ENCODE assay signal across 16 cellular contexts in the genomic region with DNA sequence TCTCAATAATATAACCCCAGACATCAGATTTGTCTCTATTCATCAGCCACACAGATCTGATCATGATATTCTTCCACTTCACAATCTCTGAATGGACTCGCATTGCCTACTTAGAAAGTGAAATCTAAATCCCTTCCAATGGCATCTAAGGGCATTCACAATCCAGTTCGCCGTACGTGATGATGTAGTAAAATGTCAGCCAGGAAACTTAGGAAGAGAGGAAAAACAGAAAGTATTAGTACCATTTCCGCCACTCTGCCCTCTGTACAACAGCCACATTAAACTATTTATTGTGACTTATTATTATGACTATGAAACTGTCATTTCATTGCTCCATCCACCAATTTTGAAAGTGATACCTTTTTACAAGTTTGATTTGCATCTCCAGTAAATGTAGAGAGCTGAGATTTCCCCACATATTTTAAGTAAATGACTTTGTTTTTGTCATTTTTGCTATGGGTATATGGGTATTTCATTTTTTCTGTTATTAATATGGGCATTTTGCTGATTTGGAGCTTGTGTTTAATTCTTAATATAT.
DNase-seq lines count a peak whose midpoint lies in the region; ATAC-seq, FAIRE-seq and TF ChIP-seq lines count a peak whose summit lies in the region.
"Had no signal": no experiment of that assay in that cellular context is flagged by ENCODE, and none has a peak within 500 bp of the region (broad histone marks: within the 10 kb centered on the region; RNA-seq: fewer than 3 reads in every experiment).

No MANE protein-coding gene starts in this region.

- no peak for TF ChIP-seq POLR2A in GM12891 (IDR thresholded peaks at IDR 0.05; ENCODE audit: low read depth, low read length)
- no peak for TF ChIP-seq POLR2A in esophagus muscularis mucosa (IDR thresholded peaks at IDR 0.05; ENCODE audit: low read depth)

- no peak for TF ChIP-seq EP300 in esophagus muscularis mucosa (IDR thresholded peaks at IDR 0.05)

- peaks cover 3 to 29% (median 17%) of the 10 kb centered on the region in 4 donors for H3K4me1 ChIP-seq in esophagus muscularis mucosa
- H3K4me1 ChIP-seq in effector memory CD4-positive, alpha-beta T cell (ENCODE audit: control insufficient read depth, insufficient read depth, low read length, poor library complexity, severe bottlenecking), result peaks cover 7% of the 10 kb centered on the region

- peak; percentile 53 for ATAC-seq in GM19035 (IDR thresholded peaks at IDR 0.05; ENCODE audit: unreplicated experiment)
- ATAC-seq in HG02623 (IDR thresholded peaks at IDR 0.05; ENCODE audit: unreplicated experiment), result peak; percentile 44
- ATAC-seq in HG03457 (IDR thresholded peaks at IDR 0.05; ENCODE audit: unreplicated experiment), result peak; percentile 60
- ATAC-seq: GM23338; naive thymus-derived CD8-positive, alpha-beta T cell; T-cell had no signal

- 93% methylated on average over 5 of the region's 5 CpGs for WGBS in esophagus muscularis mucosa

- peak; percentile 26 for FAIRE-seq in GM12891 (lab: Jason Lieb, UNC)
- FAIRE-seq: HTR-8/SVneo had no signal

- intact Hi-C loops in esophagus muscularis mucosa (cut with DNase I), result no loop called here

- H3K4me3 ChIP-seq in esophagus muscularis mucosa, result no peak overlapping the region
- no peak overlapping the region for H3K4me3 ChIP-seq in effector memory CD4-positive, alpha-beta T cell (ENCODE audit: insufficient read depth, low read depth, low read length, poor library complexity, severe bottlenecking)
- H3K4me3 ChIP-seq: adrenal gland, GM23338, sigmoid colon, tibial nerve had no signal

- no peaks in the 10 kb centered on the region for H3K9me3 ChIP-seq in esophagus muscularis mucosa
- H3K9me3 ChIP-seq in effector memory CD4-positive, alpha-beta T cell (ENCODE audit: control insufficient read depth, low read length), result no peaks in the 10 kb centered on the region
- H3K9me3 ChIP-seq: adrenal gland, sigmoid colon, tibial nerve had no signal

- no peaks in the 10 kb centered on the region for H3K27me3 ChIP-seq in esophagus muscularis mucosa
- no peaks in the 10 kb centered on the region for H3K27me3 ChIP-seq in effector memory CD4-positive, alpha-beta T cell (replicated peaks; ENCODE audit: control insufficient read depth, insufficient read depth, low read length, poor library complexity, severe bottlenecking)
- H3K27me3 ChIP-seq: adrenal gland, sigmoid colon, tibial nerve had no signal

- H3K36me3 ChIP-seq in esophagus muscularis mucosa, result no peaks in the 10 kb centered on the region
- no peaks in the 10 kb centered on the region for H3K36me3 ChIP-seq in effector memory CD4-positive, alpha-beta T cell (ENCODE audit: control insufficient read depth, insufficient read depth, low read length)
- H3K36me3 ChIP-seq: adrenal gland, sigmoid colon, tibial nerve had no signal

- H3K27ac ChIP-seq in esophagus muscularis mucosa (replicated peaks in 1 of 4), result no peak overlapping the region
- no peak overlapping the region for H3K27ac ChIP-seq in effector memory CD4-positive, alpha-beta T cell (ENCODE audit: insufficient read depth, low read length, poor library complexity, severe bottlenecking)
- H3K27ac ChIP-seq: adrenal gland, sigmoid colon, tibial nerve had no signal

- no peak for TF ChIP-seq CTCF in esophagus muscularis mucosa (IDR thresholded peaks at IDR 0.05)

- DNase-seq in GM12891 (ENCODE audit: insufficient read length, low spot score) (no peak), NCI-H146 treated with DMSO at 0.1 percent for 48 hours (lab: John Stamatoyannopoulos, UW; ENCODE audit: unreplicated experiment) (no peak), esophagus muscularis mucosa (ENCODE audit: extremely low spot score) (no peak), NCI-H187 treated with DMSO at 0.1 percent for 48 hours (lab: John Stamatoyannopoulos, UW) (no peak)
- no peak for DNase-seq in effector memory CD4-positive, alpha-beta T cell
- DNase-seq: adrenal gland; naive thymus-derived CD8-positive, alpha-beta T cell; NCI-H1417; sigmoid colon; T-cell had no signal

TF ChIP-seq in GM12891, 5 proteins besides CTCF, POLR2A, EP300 and RAD21:
- TF ChIP-seq POU2F2 (IDR thresholded peaks at IDR 0.05; ENCODE audit: low read depth, low read length) (no peak), PAX5 (IDR thresholded peaks at IDR 0.05; ENCODE audit: insufficient read depth, low read length, severe bottlenecking) (no peak), POLR2AphosphoS5 (IDR thresholded peaks at IDR 0.05; ENCODE audit: low read depth, low read length) (no peak), TAF1 (IDR thresholded peaks at IDR 0.05; ENCODE audit: low read depth, low read length) (no peak), SPI1 (IDR thresholded peaks at IDR 0.05; ENCODE audit: low read depth, low read length) (no peak)
